8 cellular contexts compared by ENCODE assay signal in the genomic region with DNA sequence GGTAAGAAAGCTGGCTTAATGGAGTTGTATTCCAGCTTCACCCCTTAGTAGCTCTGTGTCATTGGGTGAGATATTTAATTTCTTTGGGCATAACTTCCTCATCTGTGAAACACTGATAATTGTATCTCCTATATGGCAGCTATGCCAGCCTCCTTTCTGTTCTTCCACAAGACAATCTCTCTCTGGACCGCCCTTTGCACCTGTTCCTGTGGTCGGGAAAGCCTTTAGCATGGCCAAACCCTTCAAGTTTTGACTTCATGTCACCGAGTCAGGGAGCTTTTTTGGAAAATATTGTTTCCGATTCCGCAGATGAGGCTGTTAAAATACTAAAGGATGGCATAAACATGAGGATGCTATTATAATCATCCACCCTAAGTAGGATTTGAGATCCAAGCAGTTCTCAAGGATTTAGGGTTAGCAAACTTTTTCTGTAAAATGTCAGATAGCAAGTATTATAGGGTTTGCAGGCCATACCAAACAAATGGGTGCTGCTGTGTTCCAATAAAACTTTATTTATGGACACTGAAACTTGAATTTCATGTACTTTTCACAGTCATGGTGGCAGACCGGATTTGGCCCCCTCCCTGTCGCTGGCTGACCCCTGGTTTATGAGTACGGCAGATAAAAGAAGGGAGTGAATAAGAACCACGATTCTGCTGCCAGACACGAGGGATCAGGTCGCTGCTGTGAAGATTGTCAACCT. TPM values are rescaled to one million over a fixed set of nuclear protein-coding genes. Genes with fewer than 3 reads are reported as not detected.
A peak's percentile ranks its signal among the peaks of the same experiment; 100 is the strongest.
DNase-seq lines count a peak whose midpoint lies in the region; ATAC-seq, FAIRE-seq and TF ChIP-seq lines count a peak whose summit lies in the region.

No MANE protein-coding gene starts in this region.

- H3K9me3 ChIP-seq in mammary epithelial cell (replicated peaks; ENCODE audit: insufficient read depth, low read length) (no peaks in the 10 kb centered on the region), mucosa of stomach (ENCODE audit: control insufficient read depth, low read length) (no peaks in the 10 kb centered on the region)

- dilution Hi-C loops in mammary epithelial cell (cut with HindIII; ENCODE audit: low sequenced_read_pairs), result no loop called here

- H3K27me3 Mint-ChIP-seq in stimulated activated naive CD8-positive, alpha-beta T cell treated with anti-CD3 and anti-CD28 coated beads, Interleukin-15, Interleukin-2, amounts not matched to agents 100 ng/mL and 50 ng/mL, for 24 hours, result no peaks in the 10 kb centered on the region

- H2AFZ ChIP-seq in mammary epithelial cell (ENCODE audit: low read depth, low read length), result peak overlapping the region; percentile 99

- peak overlapping the region; percentile 94 for H3K27ac Mint-ChIP-seq in stimulated activated naive CD8-positive, alpha-beta T cell treated with anti-CD3 and anti-CD28 coated beads, Interleukin-15, Interleukin-2, amounts not matched to agents 100 ng/mL and 50 ng/mL, for 24 hours

- H3K4me3 ChIP-seq in mammary epithelial cell (replicated peaks in 1 of 3; ENCODE audit: insufficient read depth in 1 of 3, low read depth in 2 of 3, low read length in 3 of 3) (peak overlapping the region in 2 of 3 experiments; percentile 74 to 84), mucosa of stomach (ENCODE audit: low read length) (no peak overlapping the region)

- no peak for ATAC-seq in stimulated activated naive CD8-positive, alpha-beta T cell treated with anti-CD3 and anti-CD28 coated beads, Interleukin-15, Interleukin-2, amounts not matched to agents 100 U/mL and 50 U/mL, for 24 hours
- ATAC-seq in HG03432 (IDR thresholded peaks at IDR 0.05; ENCODE audit: unreplicated experiment), result no peak

- H3K4me2 ChIP-seq in mammary epithelial cell (ENCODE audit: insufficient read depth, low read depth, low read length), result peak overlapping the region; percentile 84

- H3K9ac ChIP-seq in mammary epithelial cell (ENCODE audit: insufficient read depth, low read length) (no peak overlapping the region), mucosa of stomach (ENCODE audit: low read length) (peak overlapping the region; percentile 47)

- DNase-seq in stimulated activated naive CD8-positive, alpha-beta T cell treated with anti-CD3 and anti-CD28 coated beads, Interleukin-15, Interleukin-2, amounts not matched to agents 100 U/mL and 50 U/mL, for 24 hours, result no peak
- DNase-seq in mammary epithelial cell (no peak), NCI-H2029 treated with DMSO at 0.1 percent for 48 hours (lab: John Stamatoyannopoulos, UW) (no peak), GM12892 (ENCODE audit: insufficient read length) (no peak)
- DNase-seq in stimulated activated CD4-positive, alpha-beta T cell treated with anti-CD3 and anti-CD28 coated beads, Interleukin-1b, Interleukin-23, amount 100 ng/mL, for 48 hours, result no peak

- TF ChIP-seq CTCF in mammary epithelial cell (conservative IDR thresholded peaks at IDR 0.05 in 1 of 2, IDR thresholded peaks at IDR 0.05 in 1 of 2; ENCODE audit: extremely low read depth in 1 of 2, insufficient read depth in 1 of 2, low read depth in 1 of 2, low read length in 2 of 2), result no peak

- no peaks in the 10 kb centered on the region for H3K9me3 Mint-ChIP-seq in stimulated activated naive CD8-positive, alpha-beta T cell treated with anti-CD3 and anti-CD28 coated beads, Interleukin-15, Interleukin-2, amounts not matched to agents 100 ng/mL and 50 ng/mL, for 24 hours

- H4K20me1 ChIP-seq in mammary epithelial cell (ENCODE audit: insufficient read depth, low read length), result no peaks in the 10 kb centered on the region

- CTCF ChIA-PET in mammary epithelial cell (lab: Charles Lee; ENCODE audit: low non-redundant PET), result no interaction called here

- H3K36me3 ChIP-seq in mammary epithelial cell (ENCODE audit: insufficient read depth, low read length) (no peaks in the 10 kb centered on the region), mucosa of stomach (ENCODE audit: control insufficient read depth, insufficient read depth, low read length) (no peaks in the 10 kb centered on the region)

- no peak for TF ChIP-seq POLR2A in GM12892 (IDR thresholded peaks at IDR 0.05; ENCODE audit: low read depth, low read length)

- peaks cover 41% of the 10 kb centered on the region for H3K79me2 ChIP-seq in mammary epithelial cell (ENCODE audit: insufficient read depth, low read length)

- peak overlapping the region; percentile 99 for H3K4me3 Mint-ChIP-seq in stimulated activated naive CD8-positive, alpha-beta T cell treated with anti-CD3 and anti-CD28 coated beads, Interleukin-15, Interleukin-2, amounts not matched to agents 100 ng/mL and 50 ng/mL, for 24 hours

- peak overlapping the region; percentile 80 for H3K27ac ChIP-seq in mammary epithelial cell (ENCODE audit: insufficient read depth, low read depth, low read length)

- WGBS in mammary epithelial cell (ENCODE audit: low coverage, missing lambda C conversion rate), result 75% methylated on average over 11 of the region's 11 CpGs

- peaks cover 82% of the 10 kb centered on the region for H3K4me1 Mint-ChIP-seq in stimulated activated naive CD8-positive, alpha-beta T cell treated with anti-CD3 and anti-CD28 coated beads, Interleukin-15, Interleukin-2, amounts not matched to agents 100 ng/mL and 50 ng/mL, for 24 hours (ENCODE audit: low read depth)

- H3K27me3 ChIP-seq in mammary epithelial cell (ENCODE audit: insufficient read depth, low read length) (no peaks in the 10 kb centered on the region), mucosa of stomach (ENCODE audit: control insufficient read depth, insufficient read depth, low read length) (no peaks in the 10 kb centered on the region)

- FAIRE-seq in GM12892 (lab: Jason Lieb, UNC), result no peak

- in situ Hi-C loops in mammary epithelial cell (cut with MboI; ENCODE audit: low sequenced_read_pairs in 2 of 2), result loop anchor here in 1 of 2 donors (25.0 kb wide), 1 partner anchor 421 kb away; a partner anchor contains a TSS

- H3K4me1 ChIP-seq in mammary epithelial cell (ENCODE audit: insufficient read depth, low read length), result peaks cover 14% of the 10 kb centered on the region
- peaks cover 23% of the 10 kb centered on the region for H3K4me1 ChIP-seq in mucosa of stomach (ENCODE audit: control insufficient read depth, insufficient read depth, low read length)

- BruUV-seq in mammary epithelial cell (replicated peaks; lab: Mats Ljungman, UMichigan), result no TSS peak

- intact Hi-C loops in mammary epithelial cell (cut with micrococcal nuclease), result loop anchor here (1.0 to 2.0 kb wide), 4 partner anchors 37 to 93 kb away; no protein-coding TSS in a partner anchor

- H3K36me3 Mint-ChIP-seq in stimulated activated naive CD8-positive, alpha-beta T cell treated with anti-CD3 and anti-CD28 coated beads, Interleukin-15, Interleukin-2, amounts not matched to agents 100 ng/mL and 50 ng/mL, for 24 hours (ENCODE audit: low read depth), result peaks cover 27% of the 10 kb centered on the region

RNA-seq across cellular contexts. Expression of a gene that starts 0.7 kb away (rescaled TPM):
- total RNA-seq in mammary epithelial cell, result 100 to 1,000 TPM in 1 of 2 donors, 10 to 100 TPM in 1; 40.4 to 120 TPM
- polyA plus RNA-seq in mammary epithelial cell, result 19.1 TPM
- 6.6 TPM for polyA minus RNA-seq in mammary epithelial cell
- polyA plus RNA-seq in GM12892 (2012; ENCODE audit: missing spikeins), result 2.3 TPM
